In genomic region chr18:35055105-35055504, GRCh38 we compare ENCODE assay signal across 29 cellular contexts.
"Had no signal": no experiment of that assay in that cellular context is flagged by ENCODE, and none has a peak within 500 bp of the region (broad histone marks: within the 10 kb centered on the region; RNA-seq: fewer than 3 reads in every experiment).

No MANE protein-coding gene starts in this region.

- H3K27ac ChIP-seq: lower lobe of right lung, pancreas, skin epidermis, tibial nerve, uterus had no signal

- H3K9me3 ChIP-seq: lower lobe of right lung, pancreas, prostate gland, tibial nerve, uterus had no signal

- H3K4me3 ChIP-seq: lower lobe of right lung, prostate gland, skin epidermis, tibial nerve, uterus had no signal

- H3K27me3 Mint-ChIP-seq: naive thymus-derived CD8-positive, alpha-beta T cell; stimulated activated naive B cell treated with anti-CD40 and anti-IgM and Interleukin-4, amounts not matched to agents 10 μg/mL and 1 μg/mL and 100 μg/mL, for 72 hours; stimulated activated naive CD8-positive, alpha-beta T cell treated with anti-CD3 and anti-CD28 coated beads, Interleukin-15, amount 100 ng/mL, for 72 hours; type B pancreatic cell had no signal

- H3K4me1 ChIP-seq: prostate gland, uterus had no signal

- H3K27ac Mint-ChIP-seq: nephron; stimulated activated naive B cell treated with anti-CD40 and anti-IgM and Interleukin-4, amounts not matched to agents 10 μg/mL and 1 μg/mL and 100 μg/mL, for 72 hours; type B pancreatic cell had no signal

- H3K36me3 ChIP-seq: lower lobe of right lung, pancreas, prostate gland, tibial nerve, uterus had no signal

- H3K27me3 ChIP-seq: pancreas, tibial nerve, uterus had no signal

- DNase-seq: hippocampal formation; kidney glomerular epithelial cell; left cardiac atrium; lower lobe of right lung; mammary epithelial cell; mesenchymal stem cell; naive thymus-derived CD8-positive, alpha-beta T cell; nucleus accumbens; pancreas; posterior cingulate gyrus; retina; right cardiac atrium; stimulated activated CD4-positive, alpha-beta T cell treated with anti-CD3 and anti-CD28 coated beads, Interleukin-12 subunit alpha, Interleukin-12 subunit beta, amount 100 ng/mL, for 4 hours; stimulated activated CD4-positive, alpha-beta T cell treated with anti-CD3 and anti-CD28 coated beads, Interleukin-15, amount 100 ng/mL, for 24 hours; stimulated activated CD4-positive, alpha-beta T cell treated with anti-CD3 and anti-CD28 coated beads, Interleukin-2, amount 100 ng/mL, for 24 hours; stimulated activated CD4-positive, alpha-beta T cell treated with anti-CD3 and anti-CD28 coated beads, Interleukin-4, amount 100 ng/mL, for 1 hour; stimulated activated naive B cell treated with anti-CD40 and anti-IgM and Interleukin-4, amounts not matched to agents 10 μg/mL and 1 μg/mL and 100 μg/mL, for 72 hours; stimulated activated naive CD8-positive, alpha-beta T cell treated with anti-CD3 and anti-CD28 coated beads, Interleukin-15, amount 100 ng/mL, for 72 hours; substantia nigra; uterus had no signal

- FAIRE-seq: keratinocyte, pancreas had no signal

- ATAC-seq: left cardiac atrium; left lobe of liver; lower lobe of right lung; naive thymus-derived CD8-positive, alpha-beta T cell; pancreas; right cardiac atrium; sciatic nerve; stimulated activated naive B cell treated with anti-CD40 and anti-IgM and Interleukin-4, amounts not matched to agents 10 μg/mL and 1 μg/mL and 100 μg/mL, for 72 hours; stimulated activated naive CD8-positive, alpha-beta T cell treated with anti-CD3 and anti-CD28 coated beads, Interleukin-15, amount 100 ng/mL, for 72 hours had no signal

- H3K4me3 Mint-ChIP-seq: naive thymus-derived CD8-positive, alpha-beta T cell; nephron; neural crest cell; stimulated activated naive B cell treated with anti-CD40 and anti-IgM and Interleukin-4, amounts not matched to agents 10 μg/mL and 1 μg/mL and 100 μg/mL, for 72 hours; stimulated activated naive CD8-positive, alpha-beta T cell treated with anti-CD3 and anti-CD28 coated beads, Interleukin-15, amount 100 ng/mL, for 72 hours; type B pancreatic cell had no signal
